In the genomic region with DNA sequence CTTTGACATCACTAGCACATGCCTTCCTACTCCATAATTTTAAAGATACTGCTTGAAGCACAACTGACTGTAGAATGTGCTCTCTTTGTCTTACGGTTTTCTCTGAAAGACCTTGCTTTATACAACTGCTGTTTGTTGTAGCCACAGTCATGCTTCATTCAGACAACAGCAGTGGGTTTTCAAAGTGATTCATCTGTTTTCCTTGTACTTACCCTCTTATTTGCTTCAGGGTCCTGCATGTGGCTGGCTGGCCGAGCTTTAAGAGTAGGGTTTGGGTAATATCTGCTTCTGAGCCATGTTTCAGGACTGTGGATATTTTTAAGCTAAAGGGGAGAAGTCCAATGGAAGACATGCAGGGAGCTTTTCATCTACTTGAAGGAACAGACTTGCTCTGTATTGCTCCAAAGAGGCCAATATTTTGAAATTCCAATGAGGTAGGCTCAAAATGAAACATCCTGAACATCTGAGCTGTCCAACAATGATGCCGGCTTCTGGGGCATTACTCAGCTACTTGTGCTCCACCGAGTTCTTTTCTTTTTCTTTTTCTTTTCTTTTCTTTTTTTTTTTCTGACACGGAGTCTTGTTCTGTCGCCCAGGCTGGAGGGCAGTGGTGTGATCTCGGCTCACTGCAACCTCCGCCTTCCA, we compare ENCODE assay signal across 29 cellular contexts.
DNase-seq lines count a peak whose midpoint lies in the region; ATAC-seq and TF ChIP-seq lines count a peak whose summit lies in the region.
"Had no signal": no experiment of that assay in that cellular context is flagged by ENCODE, and none has a peak within 500 bp of the region (broad histone marks: within the 10 kb centered on the region; RNA-seq: fewer than 3 reads in every experiment).

No MANE protein-coding gene starts in this region.

- no peaks in the 10 kb centered on the region for H3K9me3 Mint-ChIP-seq in activated CD4-positive, alpha-beta T cell treated with anti-CD3 and anti-CD28 coated beads, Interleukin-2, amount 10 ng/mL, durations not matched to agents 24 days and 14 days
- H3K9me3 Mint-ChIP-seq: activated naive CD8-positive, alpha-beta T cell treated with anti-CD3 and anti-CD28 coated beads, Interleukin-2, amount 10 ng/mL, durations not matched to agents 7 days and 5 days; nephron progenitor cell had no signal

- ATAC-seq in GM18858 (IDR thresholded peaks at IDR 0.05; ENCODE audit: unreplicated experiment) (no peak), HG03432 (IDR thresholded peaks at IDR 0.05; ENCODE audit: unreplicated experiment) (no peak)
- ATAC-seq: gastrocnemius medialis; Panc1; psoas muscle; stimulated activated naive CD8-positive, alpha-beta T cell treated with anti-CD3 and anti-CD28 coated beads, Interleukin-15, Interleukin-2, amounts not matched to agents 100 U/mL and 50 U/mL, for 24 hours; T-helper 17 cell had no signal

- peaks cover 9% of the 10 kb centered on the region for H3K4me1 Mint-ChIP-seq in activated CD4-positive, alpha-beta T cell treated with anti-CD3 and anti-CD28 coated beads, Interleukin-2, amount 10 ng/mL, durations not matched to agents 24 days and 14 days

- in situ Hi-C loops in astrocyte of the spinal cord (cut with HindIII; ENCODE audit: low sequenced_read_pairs), result no loop called here

- H3K36me3 Mint-ChIP-seq in activated CD4-positive, alpha-beta T cell treated with anti-CD3 and anti-CD28 coated beads, Interleukin-2, amount 10 ng/mL, durations not matched to agents 24 days and 14 days (ENCODE audit: low read depth), result no peaks in the 10 kb centered on the region
- H3K36me3 Mint-ChIP-seq: activated naive CD8-positive, alpha-beta T cell treated with anti-CD3 and anti-CD28 coated beads, Interleukin-2, amount 10 ng/mL, durations not matched to agents 7 days and 5 days had no signal

- peak; percentile 30 for DNase-seq in activated CD4-positive, alpha-beta T cell treated with anti-CD3 and anti-CD28 coated beads, Interleukin-2, amount 10 ng/mL, durations not matched to agents 24 days and 14 days
- DNase-seq in activated CD4-positive, alpha-beta T cell treated with anti-CD3 and anti-CD28 coated beads for 48 hours, result no peak
- peak; percentile 66 for DNase-seq in astrocyte of the spinal cord (ENCODE audit: low read depth, low spot score)
- peak; percentile 53 to 75 for DNase-seq in foreskin fibroblast
- DNase-seq in NCI-H2107 (lab: John Stamatoyannopoulos, UW), result no peak
- DNase-seq in stimulated activated CD4-positive, alpha-beta T cell treated with anti-CD3 and anti-CD28 coated beads, Interleukin-4, amount 100 ng/mL, for 1 hour, result no peak
- DNase-seq: 8988T; activated CD4-positive, alpha-beta T cell treated with anti-CD3 and anti-CD28 coated beads, Interleukin-2, amount 50 U/mL, for 48 hours; activated CD8-positive, alpha-beta memory T cell treated with anti-CD3 and anti-CD28 coated beads, Interleukin-2, amount 50 U/mL, for 48 hours; activated naive CD8-positive, alpha-beta T cell treated with anti-CD3 and anti-CD28 coated beads, Interleukin-2, amount 10 ng/mL, durations not matched to agents 7 days and 5 days; BE2C; cortex of kidney; DND-41; gastrocnemius medialis; hypothalamus; NCI-H1436; NCI-H510A; nephron progenitor cell; psoas muscle; stimulated activated CD4-positive, alpha-beta T cell treated with anti-CD3 and anti-CD28 coated beads, Interleukin-2, amount 100 ng/mL, for 48 hours; stimulated activated naive CD8-positive, alpha-beta T cell treated with anti-CD3 and anti-CD28 coated beads, Interleukin-15, Interleukin-2, amounts not matched to agents 100 U/mL and 50 U/mL, for 24 hours; T-helper 17 cell had no signal

- H3K27ac Mint-ChIP-seq in activated CD4-positive, alpha-beta T cell treated with anti-CD3 and anti-CD28 coated beads, Interleukin-2, amount 10 ng/mL, durations not matched to agents 24 days and 14 days, result no peak overlapping the region
- H3K27ac Mint-ChIP-seq: activated naive CD8-positive, alpha-beta T cell treated with anti-CD3 and anti-CD28 coated beads, Interleukin-2, amount 10 ng/mL, durations not matched to agents 7 days and 5 days; nephron progenitor cell; T-helper 17 cell had no signal

- no peak for TF ChIP-seq CTCF in astrocyte of the spinal cord (IDR thresholded peaks at IDR 0.05; ENCODE audit: low read depth, low read length)
- TF ChIP-seq CTCF in foreskin fibroblast (IDR thresholded peaks at IDR 0.05; ENCODE audit: low read depth, low read length), result no peak

- peaks cover 1% of the 10 kb centered on the region for H3K27me3 Mint-ChIP-seq in activated CD4-positive, alpha-beta T cell treated with anti-CD3 and anti-CD28 coated beads, Interleukin-2, amount 10 ng/mL, durations not matched to agents 24 days and 14 days
- H3K27me3 Mint-ChIP-seq: activated naive CD8-positive, alpha-beta T cell treated with anti-CD3 and anti-CD28 coated beads, Interleukin-2, amount 10 ng/mL, durations not matched to agents 7 days and 5 days had no signal

- H3K4me3 ChIP-seq in astrocyte of the spinal cord (ENCODE audit: low read depth, low read length), result no peak overlapping the region
- H3K4me3 ChIP-seq in foreskin fibroblast (ENCODE audit: low read depth in 1 of 2, low read length in 2 of 2), result no peak overlapping the region
- H3K4me3 ChIP-seq: gastrocnemius medialis, HAP-1, psoas muscle, SJSA1, smooth muscle cell, tibial nerve had no signal

- intact Hi-C loops in activated CD4-positive, alpha-beta T cell treated with anti-CD3 and anti-CD28 coated beads, Interleukin-2, amount 10 ng/mL, durations not matched to agents 24 days and 14 days (cut with micrococcal nuclease), result no loop called here

- no peak overlapping the region for H3K4me3 Mint-ChIP-seq in activated CD4-positive, alpha-beta T cell treated with anti-CD3 and anti-CD28 coated beads, Interleukin-2, amount 10 ng/mL, durations not matched to agents 24 days and 14 days
- H3K4me3 Mint-ChIP-seq: activated naive CD8-positive, alpha-beta T cell treated with anti-CD3 and anti-CD28 coated beads, Interleukin-2, amount 10 ng/mL, durations not matched to agents 7 days and 5 days; nephron progenitor cell; T-helper 17 cell had no signal

Comparison
In these comparisons a context has a peak if more than half of its experiments do, and no peak if none do; other contexts are left out.
1. DNase-seq: peak in activated CD4-positive, alpha-beta T cell treated with anti-CD3 and anti-CD28 coated beads, Interleukin-2, amount 10 ng/mL, durations not matched to agents 24 days and 14 days (single experiment), astrocyte of the spinal cord (single experiment) and foreskin fibroblast (2 of 2); none in activated CD4-positive, alpha-beta T cell treated with anti-CD3 and anti-CD28 coated beads for 48 hours (single experiment), NCI-H2107 (single experiment) and stimulated activated CD4-positive, alpha-beta T cell treated with anti-CD3 and anti-CD28 coated beads, Interleukin-4, amount 100 ng/mL, for 1 hour (single experiment).